In genomic region chr12:31958601-31959000, GRCh38 we compare ENCODE assay signal across 8 cellular contexts. TPM values are rescaled to one million over a fixed set of nuclear protein-coding genes. Genes with fewer than 3 reads are reported as not detected.
A peak's percentile ranks its signal among the peaks of the same experiment; 100 is the strongest.
DNase-seq lines count a peak whose midpoint lies in the region; ATAC-seq and TF ChIP-seq lines count a peak whose summit lies in the region.

No MANE protein-coding gene starts in this region.

- H3K4me3 Mint-ChIP-seq in CD14-positive monocyte (peak overlapping the region; percentile 84 to 99), nephron progenitor cell (peak overlapping the region; percentile 92)

- TF ChIP-seq CTCF in CD14-positive monocyte (IDR thresholded peaks at IDR 0.05): no peak
- no peak for TF ChIP-seq CTCF in NB4 (IDR thresholded peaks at IDR 0.05; ENCODE audit: low read depth, low read length)
- no peak for TF ChIP-seq CTCF in nephron progenitor cell (IDR thresholded peaks at IDR 0.05)

- intact Hi-C loops in CD14-positive monocyte (cut with micrococcal nuclease): loop anchor here in 1 of 2 donors (5.0 kb wide), 1 partner anchor 46 kb away; no protein-coding TSS in a partner anchor

- peak overlapping the region; percentile 56 to 84 for H3K9ac ChIP-seq in duodenal mucosa (ENCODE audit: low read depth in 1 of 2, low read length in 2 of 2)

- H3K36me3 Mint-ChIP-seq in CD14-positive monocyte: peaks cover 37 to 44% of the 10 kb centered on the region in 2 donors
- peaks cover 50% of the 10 kb centered on the region for H3K36me3 Mint-ChIP-seq in nephron progenitor cell (ENCODE audit: low read depth)

- no peaks in the 10 kb centered on the region for H3K9me3 ChIP-seq in duodenal mucosa (ENCODE audit: control insufficient read depth in 1 of 2, low read length in 2 of 2)

- DNase-seq in CD14-positive monocyte (ENCODE audit: low spot score) (no peak), NB4 (ENCODE audit: low read depth) (no peak), nephron progenitor cell (no peak), NCI-H2107 treated with DMSO at 0.1 percent for 48 hours (lab: John Stamatoyannopoulos, UW; ENCODE audit: unreplicated experiment) (no peak), AG20443 (ENCODE audit: low spot score) (no peak)

- peaks cover 54% of the 10 kb centered on the region for H3K4me1 Mint-ChIP-seq in CD14-positive monocyte
- peaks cover 66% of the 10 kb centered on the region for H3K4me1 Mint-ChIP-seq in nephron progenitor cell

- ATAC-seq in HG03039 (IDR thresholded peaks at IDR 0.05; ENCODE audit: unreplicated experiment) (no peak), GM18907 (IDR thresholded peaks at IDR 0.05; ENCODE audit: unreplicated experiment) (no peak)

- H3K27me3 Mint-ChIP-seq in CD14-positive monocyte (ENCODE audit: low read depth in 3 of 3): peaks cover 0 to 3% (median 0%) of the 10 kb centered on the region in 3 donors
- peaks cover 7% of the 10 kb centered on the region for H3K27me3 Mint-ChIP-seq in nephron progenitor cell (ENCODE audit: low read depth, poor library complexity)

- H3K27ac Mint-ChIP-seq in CD14-positive monocyte (peak overlapping the region; percentile 90 to 98 (median 95)), nephron progenitor cell (peak overlapping the region; percentile 85)

- no peaks in the 10 kb centered on the region for H3K27me3 ChIP-seq in duodenal mucosa (ENCODE audit: control insufficient read depth in 1 of 2, insufficient read depth in 2 of 2, low read length in 2 of 2)

- H3K4me3 ChIP-seq in NB4 (ENCODE audit: low read depth, low read length): peak overlapping the region; percentile 74
- H3K4me3 ChIP-seq in duodenal mucosa (ENCODE audit: low read depth in 1 of 2, low read length in 2 of 2): peak overlapping the region; percentile 87 to 97

- no peak for TF ChIP-seq POLR2A in NB4 (IDR thresholded peaks at IDR 0.05; ENCODE audit: extremely low read depth, insufficient read length)

- H3K9me3 Mint-ChIP-seq in CD14-positive monocyte: peaks cover 23 to 30% (median 27%) of the 10 kb centered on the region in 7 donors
- peaks cover 42% of the 10 kb centered on the region for H3K9me3 Mint-ChIP-seq in nephron progenitor cell

- peaks cover 0 to 11% of the 10 kb centered on the region in 2 donors for H3K36me3 ChIP-seq in duodenal mucosa (ENCODE audit: control insufficient read depth in 1 of 2, insufficient read depth in 2 of 2, low read length in 2 of 2)

- peaks cover 23 to 26% of the 10 kb centered on the region in 2 donors for H3K4me1 ChIP-seq in duodenal mucosa (ENCODE audit: control insufficient read depth in 1 of 2, insufficient read depth in 2 of 2, low read length in 2 of 2)

- peak overlapping the region; percentile 48 for H3K27ac ChIP-seq in duodenal mucosa (ENCODE audit: low read depth, low read length)

RNA-seq across cellular contexts. Expression of gene RESF1, which starts 0.6 kb away (rescaled TPM):
- 10 to 100 TPM; 26.8 to 82.9 TPM for polyA plus RNA-seq in CD14-positive monocyte
